Comparison of ENCODE assay signal across 8 cellular contexts in the genomic region with DNA sequence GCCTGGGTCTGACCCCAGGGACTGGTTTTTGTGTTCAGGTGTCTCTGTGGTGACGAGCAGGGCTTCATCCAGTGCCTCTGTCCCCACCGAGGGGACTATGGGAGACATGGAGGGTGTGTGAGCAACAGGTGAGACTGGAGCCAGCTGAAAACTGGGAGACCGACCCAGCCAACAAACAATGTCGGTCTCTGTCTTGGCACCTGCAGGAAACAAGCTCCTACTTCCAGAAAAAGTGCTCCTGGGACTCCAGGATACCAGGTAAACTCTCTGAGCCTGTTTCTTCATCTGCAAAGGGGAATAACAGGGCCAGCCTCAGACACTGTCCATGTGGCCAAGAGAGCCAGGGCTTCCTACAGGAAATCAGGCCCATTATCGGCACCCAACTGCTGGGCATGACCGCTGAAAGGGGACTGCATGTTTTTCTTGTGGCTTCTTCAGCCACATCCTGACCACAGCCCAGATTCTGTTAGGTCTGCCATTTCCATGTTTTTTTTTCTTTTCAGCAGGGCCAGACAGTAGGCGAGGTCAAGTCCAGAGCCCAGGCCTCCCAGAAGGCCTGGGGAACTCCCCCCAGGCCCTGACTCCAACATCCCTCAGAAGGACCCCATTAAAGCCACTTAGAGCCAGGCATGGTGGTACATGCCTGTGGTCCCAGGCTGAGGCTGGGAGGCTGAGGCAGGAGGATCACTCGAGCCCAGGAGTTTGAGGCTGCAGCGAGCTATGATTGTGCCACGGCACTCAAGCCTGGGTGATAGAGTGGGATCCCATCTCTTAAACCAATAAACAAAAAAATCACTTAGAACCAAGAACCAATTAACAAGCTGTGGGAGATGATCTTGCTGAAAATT. TPM values are rescaled to one million over a fixed set of nuclear protein-coding genes. Genes with fewer than 3 reads are reported as not detected.
DNase-seq lines count a peak whose midpoint lies in the region; ATAC-seq and TF ChIP-seq lines count a peak whose summit lies in the region.

No MANE protein-coding gene starts in this region.

- POLR2A ChIA-PET in activated CD4-positive, alpha-beta T cell treated with anti-CD3 and anti-CD28 coated beads for 36 hours (lab: Charles Lee), result interaction anchor here (1.2 to 2.0 kb wide), 3 partner anchors 13 to 191 kb away, joined by 3 to 10 read pairs (median 4); a partner anchor contains a TSS

- H3K4me3 ChIP-seq in HUES64 (ENCODE audit: low read length) (no peak overlapping the region), upper lobe of right lung (peak overlapping the region; percentile 55)

- peaks cover 28% of the 10 kb centered on the region for H3K4me1 Mint-ChIP-seq in activated CD4-positive, alpha-beta T cell treated with anti-CD3 and anti-CD28 coated beads for 36 hours

- H3K9me3 ChIP-seq in HUES64 (ENCODE audit: insufficient read depth, low read depth, low read length), result no peaks in the 10 kb centered on the region
- H3K9me3 ChIP-seq in upper lobe of right lung, result no peaks in the 10 kb centered on the region

- no peaks in the 10 kb centered on the region for H3K27me3 Mint-ChIP-seq in activated CD4-positive, alpha-beta T cell treated with anti-CD3 and anti-CD28 coated beads for 36 hours

- H3K27me3 ChIP-seq in HUES64 (ENCODE audit: insufficient read depth, low read length) (no peaks in the 10 kb centered on the region), upper lobe of right lung (no peaks in the 10 kb centered on the region)

- H3K36me3 ChIP-seq in HUES64 (ENCODE audit: insufficient read depth, low read length), result peaks cover 8% of the 10 kb centered on the region
- H3K36me3 ChIP-seq in upper lobe of right lung, result no peaks in the 10 kb centered on the region

- peak; percentile 5 for ATAC-seq in activated CD4-positive, alpha-beta T cell treated with anti-CD3 and anti-CD28 coated beads for 36 hours
- ATAC-seq in activated naive CD4-positive, alpha-beta T cell treated with anti-CD3 and anti-CD28 coated beads, Interleukin-2, amount 50 U/mL, for 72 hours, result peak; percentile 52 to 69
- ATAC-seq in upper lobe of right lung, result peak; percentile 4
- no peak for ATAC-seq in HG03097 (IDR thresholded peaks at IDR 0.05; ENCODE audit: low FRiP score, unreplicated experiment)

- CTCF ChIA-PET in activated CD4-positive, alpha-beta T cell treated with anti-CD3 and anti-CD28 coated beads for 36 hours (lab: Charles Lee), result interaction anchor here (0.7 to 1.4 kb wide), 9 partner anchors 13 to 92 kb away, joined by 3 to 7 read pairs (median 5); a partner anchor contains a TSS

- peak overlapping the region; percentile 90 for H3K27ac Mint-ChIP-seq in activated CD4-positive, alpha-beta T cell treated with anti-CD3 and anti-CD28 coated beads for 36 hours
- peak overlapping the region; percentile 97 for H3K27ac Mint-ChIP-seq in activated naive CD4-positive, alpha-beta T cell treated with anti-CD3 and anti-CD28 coated beads, Interleukin-2, amount 50 U/mL, for 72 hours

- intact Hi-C loops in activated CD4-positive, alpha-beta T cell treated with anti-CD3 and anti-CD28 coated beads for 36 hours (cut with DNase I, micrococcal nuclease), result loop anchor here in 1 of 2 experiments (1.0 kb wide), 1 partner anchor 13 kb away; no protein-coding TSS in a partner anchor
- intact Hi-C loops in upper lobe of right lung (cut with DNase I), result no loop called here

- H3K36me3 Mint-ChIP-seq in activated CD4-positive, alpha-beta T cell treated with anti-CD3 and anti-CD28 coated beads for 36 hours (ENCODE audit: low read depth), result peaks cover 7% of the 10 kb centered on the region
- peaks cover 16 to 35% of the 10 kb centered on the region in 2 donors for H3K36me3 Mint-ChIP-seq in activated naive CD4-positive, alpha-beta T cell treated with anti-CD3 and anti-CD28 coated beads, Interleukin-2, amount 50 U/mL, for 72 hours

- H3K4me3 Mint-ChIP-seq in activated CD4-positive, alpha-beta T cell treated with anti-CD3 and anti-CD28 coated beads for 36 hours, result peak overlapping the region; percentile 76

- DNase-seq in activated CD4-positive, alpha-beta T cell treated with anti-CD3 and anti-CD28 coated beads for 36 hours, result peak; percentile 51
- DNase-seq in activated CD4-positive, alpha-beta T cell treated with anti-CD3 and anti-CD28 coated beads for 1 hour, result no peak
- DNase-seq in activated naive CD4-positive, alpha-beta T cell treated with anti-CD3 and anti-CD28 coated beads, Interleukin-2, amount 50 U/mL, for 72 hours (ENCODE audit: low spot score in 2 of 2), result peak; percentile 32 to 83
- peak; percentile 49 for DNase-seq in medulla oblongata (ENCODE audit: extremely low spot score)
- no peak for DNase-seq in upper lobe of right lung
- DNase-seq in stimulated activated CD4-positive, alpha-beta T cell treated with anti-CD3 and anti-CD28 coated beads, Interleukin-4, amount 100 ng/mL, for 4 hours, result no peak

- H3K9ac ChIP-seq in HUES64 (ENCODE audit: low read depth, low read length), result no peak overlapping the region

- H3K4me1 ChIP-seq in HUES64 (ENCODE audit: insufficient read depth, low read length) (peaks cover 22% of the 10 kb centered on the region), upper lobe of right lung (peaks cover 17% of the 10 kb centered on the region)

- TF ChIP-seq CTCF in upper lobe of right lung (IDR thresholded peaks at IDR 0.05), result no peak

- peak overlapping the region; percentile 87; the same call in 1 of the 2 replicates for H3K27ac ChIP-seq in HUES64 (ENCODE audit: low read depth, low read length)
- H3K27ac ChIP-seq in upper lobe of right lung, result peak overlapping the region; percentile 76

- no peaks in the 10 kb centered on the region for H3K9me3 Mint-ChIP-seq in activated CD4-positive, alpha-beta T cell treated with anti-CD3 and anti-CD28 coated beads for 36 hours (ENCODE audit: low read depth)
- H3K9me3 Mint-ChIP-seq in activated naive CD4-positive, alpha-beta T cell treated with anti-CD3 and anti-CD28 coated beads, Interleukin-2, amount 50 U/mL, for 72 hours, result no peaks in the 10 kb centered on the region

- 95% methylated on average over 10 of the region's 10 CpGs for WGBS in HUES64

RNA-seq across cellular contexts. Expression of a gene that starts 0.8 kb away (rescaled TPM):
- total RNA-seq in activated CD4-positive, alpha-beta T cell treated with anti-CD3 and anti-CD28 coated beads for 36 hours, result 10 to 100 TPM; 62.0 to 70.7 TPM
- 33.3 TPM for polyA plus RNA-seq in HUES64 (2013, experiment 1 of 2)
- 47.2 TPM for polyA plus RNA-seq in HUES64 (2013, experiment 2 of 2)
- 100 to 1,000 TPM in 1 of 2 donors, 10 to 100 TPM in 1; 77.4 to 126 TPM for total RNA-seq in activated naive CD4-positive, alpha-beta T cell treated with anti-CD3 and anti-CD28 coated beads, Interleukin-2, amount 50 U/mL, for 72 hours
- total RNA-seq in upper lobe of right lung, result 133 TPM

RNA-seq across cellular contexts. Expression of a gene that starts 12.3 kb away (rescaled TPM):
- 1 to 10 TPM in 1 of 2 experiments, under 1 TPM in 1; 0.97 to 1.6 TPM for total RNA-seq in activated CD4-positive, alpha-beta T cell treated with anti-CD3 and anti-CD28 coated beads for 36 hours
- 0.25 TPM for polyA plus RNA-seq in HUES64 (2013, experiment 1 of 2)
- not detected for polyA plus RNA-seq in HUES64 (2013, experiment 2 of 2)
- 1 to 10 TPM; 2.2 to 3.7 TPM for total RNA-seq in activated naive CD4-positive, alpha-beta T cell treated with anti-CD3 and anti-CD28 coated beads, Interleukin-2, amount 50 U/mL, for 72 hours
- 2.0 TPM for total RNA-seq in upper lobe of right lung

RNA-seq across cellular contexts. Expression of a gene that starts 13.6 kb away (rescaled TPM):
- total RNA-seq in activated CD4-positive, alpha-beta T cell treated with anti-CD3 and anti-CD28 coated beads for 36 hours, result 10 to 100 TPM; 27.6 to 32.6 TPM
- polyA plus RNA-seq in HUES64 (2013, experiment 1 of 2), result 31.2 TPM
- 41.1 TPM for polyA plus RNA-seq in HUES64 (2013, experiment 2 of 2)
- 10 to 100 TPM; 34.4 to 55.2 TPM for total RNA-seq in activated naive CD4-positive, alpha-beta T cell treated with anti-CD3 and anti-CD28 coated beads, Interleukin-2, amount 50 U/mL, for 72 hours
- total RNA-seq in upper lobe of right lung, result 36.3 TPM

RNA-seq across cellular contexts. Expression of a gene that starts 29.1 kb away (rescaled TPM):
- total RNA-seq in activated CD4-positive, alpha-beta T cell treated with anti-CD3 and anti-CD28 coated beads for 36 hours, result not detected
- 0.80 TPM for polyA plus RNA-seq in HUES64 (2013, experiment 1 of 2)
- 0.57 TPM for polyA plus RNA-seq in HUES64 (2013, experiment 2 of 2)
- total RNA-seq in activated naive CD4-positive, alpha-beta T cell treated with anti-CD3 and anti-CD28 coated beads, Interleukin-2, amount 50 U/mL, for 72 hours, result under 1 TPM in 1 of 2 donors, not detected in 1; 0.20 TPM
- 174 TPM for total RNA-seq in upper lobe of right lung

RNA-seq across cellular contexts. Expression of a gene that starts 42.2 kb away (rescaled TPM):
- total RNA-seq in activated CD4-positive, alpha-beta T cell treated with anti-CD3 and anti-CD28 coated beads for 36 hours, result not detected
- 0.85 TPM for polyA plus RNA-seq in HUES64 (2013, experiment 1 of 2)
- 1.3 TPM for polyA plus RNA-seq in HUES64 (2013, experiment 2 of 2)
- not detected for total RNA-seq in activated naive CD4-positive, alpha-beta T cell treated with anti-CD3 and anti-CD28 coated beads, Interleukin-2, amount 50 U/mL, for 72 hours
- not detected for total RNA-seq in upper lobe of right lung

Comparison
In these comparisons a context has a peak if more than half of its experiments do, and no peak if none do; other contexts are left out.
1. DNase-seq: peak in activated CD4-positive, alpha-beta T cell treated with anti-CD3 and anti-CD28 coated beads for 36 hours (single experiment), activated naive CD4-positive, alpha-beta T cell treated with anti-CD3 and anti-CD28 coated beads, Interleukin-2, amount 50 U/mL, for 72 hours (2 of 2) and medulla oblongata (single experiment); none in activated CD4-positive, alpha-beta T cell treated with anti-CD3 and anti-CD28 coated beads for 1 hour (single experiment), upper lobe of right lung (single experiment) and stimulated activated CD4-positive, alpha-beta T cell treated with anti-CD3 and anti-CD28 coated beads, Interleukin-4, amount 100 ng/mL, for 4 hours (0 of 2).